36 cellular contexts compared by ENCODE assay signal in the genomic region with DNA sequence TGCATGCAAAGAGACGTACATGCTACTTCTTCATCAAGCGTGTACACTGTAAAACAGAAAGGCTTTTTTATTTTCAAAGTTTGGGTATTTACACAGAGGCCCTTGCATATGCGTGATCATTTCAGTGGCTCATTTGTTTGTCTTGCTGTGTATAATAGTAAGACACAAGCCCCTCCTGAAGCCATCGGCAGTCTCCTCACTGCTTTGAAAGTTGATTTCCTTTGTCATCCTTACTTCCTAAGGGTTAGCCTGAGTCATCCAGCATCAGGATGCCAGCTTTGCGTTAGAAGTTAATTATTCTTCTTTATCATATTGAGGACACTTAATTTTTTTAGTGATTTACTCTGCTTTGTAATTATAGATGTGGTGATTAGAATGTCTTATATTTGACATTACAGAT.
DNase-seq lines count a peak whose midpoint lies in the region; ATAC-seq, FAIRE-seq and TF ChIP-seq lines count a peak whose summit lies in the region.
"Had no signal": no experiment of that assay in that cellular context is flagged by ENCODE, and none has a peak within 500 bp of the region (broad histone marks: within the 10 kb centered on the region; RNA-seq: fewer than 3 reads in every experiment).

No MANE protein-coding gene starts in this region.

- no TSS peak for BruUV-seq in MCF 10A (replicated peaks; lab: Mats Ljungman, UMichigan)

- H3K4me3 ChIP-seq in breast epithelium: no peak overlapping the region
- H3K4me3 ChIP-seq in epithelial cell of esophagus (ENCODE audit: low read length): no peak overlapping the region
- H3K4me3 ChIP-seq: gastrocnemius medialis, hepatocyte, uterus had no signal

- no peaks in the 10 kb centered on the region for H3K9me3 ChIP-seq in breast epithelium
- H3K9me3 ChIP-seq: gastrocnemius medialis, neutrophil, uterus had no signal

- H3K4me1 ChIP-seq in breast epithelium: no peaks in the 10 kb centered on the region
- H3K4me1 ChIP-seq: gastrocnemius medialis, uterus had no signal

- no peaks in the 10 kb centered on the region for H3K27me3 Mint-ChIP-seq in MCF 10A (ENCODE audit: insufficient read depth, unreplicated experiment)
- H3K27me3 Mint-ChIP-seq: activated CD8-positive, alpha-beta memory T cell treated with anti-CD3 and anti-CD28 coated beads, Interleukin-2, amount 10 ng/mL, durations not matched to agents 7 days and 5 days had no signal

- TF ChIP-seq POLR2A in breast epithelium (IDR thresholded peaks at IDR 0.05) (no peak), GM12892 (IDR thresholded peaks at IDR 0.05; ENCODE audit: low read depth, low read length) (no peak)

- DNase-seq in MCF 10A (ENCODE audit: unreplicated experiment) (peak; percentile 7), breast epithelium (ENCODE audit: low spot score in 2 of 2) (no peak), RPMI7951 (ENCODE audit: low read depth) (peak; percentile 33), epithelial cell of esophagus (ENCODE audit: low read depth) (peak; percentile 51), mucosa of gallbladder (ENCODE audit: low spot score) (no peak), GM12892 (ENCODE audit: insufficient read length) (no peak), SW480 (ENCODE audit: low spot score) (no peak)
- DNase-seq in stimulated activated naive CD8-positive, alpha-beta T cell treated with anti-CD3 and anti-CD28 coated beads, Interleukin-15, Interleukin-2, amounts not matched to agents 100 U/mL and 50 U/mL, for 24 hours: no peak
- DNase-seq: activated CD4-positive, alpha-beta T cell treated with anti-CD3 and anti-CD28 coated beads, Interleukin-2, amount 50 U/mL, for 1 hour; activated CD8-positive, alpha-beta memory T cell treated with anti-CD3 and anti-CD28 coated beads, Interleukin-2, amount 10 ng/mL, durations not matched to agents 7 days and 5 days; activated naive CD4-positive, alpha-beta T cell treated with anti-CD3 and anti-CD28 coated beads for 36 hours; CD4-positive, alpha-beta T cell; cortex of kidney; effector memory CD8-positive, alpha-beta T cell; gastrocnemius medialis; H9; KBM-7; NCI-H1417 treated with DMSO at 0.1 percent for 48 hours; NCI-H2107; NCI-H446; NCI-H82; Right ventricle myocardium superior; stimulated activated CD4-positive, alpha-beta T cell treated with anti-CD3 and anti-CD28 coated beads, Interleukin-12 subunit alpha, Interleukin-12 subunit beta, amount 100 ng/mL, for 4 hours; stimulated activated CD4-positive, alpha-beta T cell treated with anti-CD3 and anti-CD28 coated beads, Interleukin-4, amount 100 ng/mL, for 24 hours; T1000; uterus had no signal

- POLR2A ChIA-PET in MCF 10A (lab: Yijun Ruan, JAX): interaction anchor here (1.4 kb wide), 1 partner anchor 15 kb away, joined by 4 read pairs; no protein-coding TSS in a partner anchor

- CTCF ChIA-PET in MCF 10A (lab: Yijun Ruan, JAX): no interaction called here

- H3K27me3 ChIP-seq in breast epithelium: no peaks in the 10 kb centered on the region
- H3K27me3 ChIP-seq: gastrocnemius medialis, hepatocyte, neutrophil, uterus had no signal

- H3K27ac ChIP-seq in breast epithelium: no peak overlapping the region
- H3K27ac ChIP-seq: 22Rv1, gastrocnemius medialis, hepatocyte, neutrophil, uterus had no signal

- peaks cover 6% of the 10 kb centered on the region for H3K36me3 Mint-ChIP-seq in MCF 10A (ENCODE audit: insufficient read depth, unreplicated experiment)
- H3K36me3 Mint-ChIP-seq: activated CD8-positive, alpha-beta memory T cell treated with anti-CD3 and anti-CD28 coated beads, Interleukin-2, amount 10 ng/mL, durations not matched to agents 7 days and 5 days; stimulated activated memory B cell treated with anti-CD40 and anti-IgM and Interleukin-4, amounts not matched to agents 10 μg/mL and 1 μg/mL and 100 μg/mL, for 72 hours had no signal

- no peak for ATAC-seq in stimulated activated naive CD8-positive, alpha-beta T cell treated with anti-CD3 and anti-CD28 coated beads, Interleukin-15, Interleukin-2, amounts not matched to agents 100 U/mL and 50 U/mL, for 24 hours
- ATAC-seq: activated CD8-positive, alpha-beta memory T cell treated with anti-CD3 and anti-CD28 coated beads, Interleukin-2, amount 10 ng/mL, durations not matched to agents 7 days and 5 days; effector memory CD8-positive, alpha-beta T cell; gastrocnemius medialis; sciatic nerve; stimulated activated memory B cell treated with anti-CD40 and anti-IgM and Interleukin-4, amounts not matched to agents 10 μg/mL and 1 μg/mL and 100 μg/mL, for 72 hours; WTC11 had no signal

- H3K4me3 Mint-ChIP-seq in MCF 10A (ENCODE audit: unreplicated experiment): no peak overlapping the region
- H3K4me3 Mint-ChIP-seq: activated CD8-positive, alpha-beta memory T cell treated with anti-CD3 and anti-CD28 coated beads, Interleukin-2, amount 10 ng/mL, durations not matched to agents 7 days and 5 days; activated naive CD4-positive, alpha-beta T cell treated with anti-CD3 and anti-CD28 coated beads for 36 hours; activated T-helper 1 cell treated with anti-CD3 and anti-CD28 coated beads, Interleukin-12 subunit alpha, Interleukin-12 subunit beta, Interleukin-2, Interleukin-4 antibody, amounts not matched to agents 30 ng/mL and 10 ng/mL and 1 ng/mL, durations not matched to agents 14 hours and 24 hours and 36 hours; CD4-positive, alpha-beta T cell; effector memory CD8-positive, alpha-beta T cell; H9; stimulated activated memory B cell treated with anti-CD40 and anti-IgM and Interleukin-4, amounts not matched to agents 10 μg/mL and 1 μg/mL and 100 μg/mL, for 72 hours; WTC11 had no signal

- peaks cover 14% of the 10 kb centered on the region for H3K4me1 Mint-ChIP-seq in MCF 10A (ENCODE audit: insufficient read depth, unreplicated experiment)
- H3K4me1 Mint-ChIP-seq: activated CD8-positive, alpha-beta memory T cell treated with anti-CD3 and anti-CD28 coated beads, Interleukin-2, amount 10 ng/mL, durations not matched to agents 7 days and 5 days; stimulated activated memory B cell treated with anti-CD40 and anti-IgM and Interleukin-4, amounts not matched to agents 10 μg/mL and 1 μg/mL and 100 μg/mL, for 72 hours had no signal

- H3K9me3 Mint-ChIP-seq in MCF 10A (ENCODE audit: unreplicated experiment): peaks cover 2% of the 10 kb centered on the region
- H3K9me3 Mint-ChIP-seq: activated naive CD4-positive, alpha-beta T cell treated with anti-CD3 and anti-CD28 coated beads for 36 hours; activated T-helper 1 cell treated with anti-CD3 and anti-CD28 coated beads, Interleukin-12 subunit alpha, Interleukin-12 subunit beta, Interleukin-2, Interleukin-4 antibody, amounts not matched to agents 30 ng/mL and 10 ng/mL and 1 ng/mL, durations not matched to agents 14 hours and 24 hours and 36 hours had no signal

- intact Hi-C loops in MCF 10A (cut with micrococcal nuclease) (loop anchor here (10.0 kb wide), 1 partner anchor 188 kb away; no protein-coding TSS in a partner anchor), breast epithelium (cut with DNase I; ENCODE audit: low total_unique reads) (no loop called here)

- no peak overlapping the region for H3K27ac Mint-ChIP-seq in MCF 10A (ENCODE audit: low read depth, unreplicated experiment)
- H3K27ac Mint-ChIP-seq: activated CD8-positive, alpha-beta memory T cell treated with anti-CD3 and anti-CD28 coated beads, Interleukin-2, amount 10 ng/mL, durations not matched to agents 7 days and 5 days; activated naive CD4-positive, alpha-beta T cell treated with anti-CD3 and anti-CD28 coated beads for 36 hours; activated T-helper 1 cell treated with anti-CD3 and anti-CD28 coated beads, Interleukin-12 subunit alpha, Interleukin-12 subunit beta, Interleukin-2, Interleukin-4 antibody, amounts not matched to agents 30 ng/mL and 10 ng/mL and 1 ng/mL, durations not matched to agents 14 hours and 24 hours and 36 hours; CD4-positive, alpha-beta T cell; effector memory CD8-positive, alpha-beta T cell; progenitor cell of endocrine pancreas; stimulated activated memory B cell treated with anti-CD40 and anti-IgM and Interleukin-4, amounts not matched to agents 10 μg/mL and 1 μg/mL and 100 μg/mL, for 72 hours; WTC11 had no signal

- no peak for FAIRE-seq in GM12892 (lab: Jason Lieb, UNC)
- FAIRE-seq: G401.6, HTR-8/SVneo had no signal

- no peaks in the 10 kb centered on the region for H3K36me3 ChIP-seq in breast epithelium
- H3K36me3 ChIP-seq: gastrocnemius medialis, neutrophil, uterus had no signal

- TF ChIP-seq CTCF in MCF 10A (IDR thresholded peaks at IDR 0.05; ENCODE audit: unreplicated experiment) (no peak), breast epithelium (IDR thresholded peaks at IDR 0.05) (no peak), epithelial cell of esophagus (IDR thresholded peaks at IDR 0.05; ENCODE audit: insufficient read depth, low read depth, low read length, missing control alignments) (no peak)

Comparison
In these comparisons a context has a peak if more than half of its experiments do, and no peak if none do; other contexts are left out.
1. DNase-seq: peak in MCF 10A (single experiment), RPMI7951 (single experiment) and epithelial cell of esophagus (single experiment); none in breast epithelium (0 of 2), mucosa of gallbladder (single experiment), GM12892 (single experiment), SW480 (single experiment) and stimulated activated naive CD8-positive, alpha-beta T cell treated with anti-CD3 and anti-CD28 coated beads, Interleukin-15, Interleukin-2, amounts not matched to agents 100 U/mL and 50 U/mL, for 24 hours (single experiment).